Comparison of ENCODE assay signal across 8 cellular contexts in genomic region chr2:26401739-26402541, GRCh38. TPM values are rescaled to one million over a fixed set of nuclear protein-coding genes. Genes with fewer than 3 reads are reported as not detected.
A peak's percentile ranks its signal among the peaks of the same experiment; 100 is the strongest.
DNase-seq lines count a peak whose midpoint lies in the region; ATAC-seq and TF ChIP-seq lines count a peak whose summit lies in the region.

DRC1 (plus strand) TSS chr2:26401920; CDS start chr2:26401990, 70 bp downstream.

- ATAC-seq in HG02973 (IDR thresholded peaks at IDR 0.05; ENCODE audit: unreplicated experiment): no peak

- peak within 1 kb of the TSS; percentile 75 for H3K4me3 Mint-ChIP-seq in type B pancreatic cell

- TF ChIP-seq CTCF in type B pancreatic cell (conservative IDR thresholded peaks at IDR 0.05): no peak

- H3K27me3 Mint-ChIP-seq in type B pancreatic cell: no peaks in the 10 kb centered on the region

- peaks cover 13% of the 10 kb centered on the region for H3K4me1 Mint-ChIP-seq in type B pancreatic cell (ENCODE audit: unreplicated experiment)

- DNase-seq in COLO668 (lab: John Stamatoyannopoulos, UW; ENCODE audit: unreplicated experiment) (peak; percentile 90), HS-5 (ENCODE audit: low read depth) (peak; percentile 13), SW480 (ENCODE audit: low spot score) (peak; percentile 87), fibroblast of gingiva (ENCODE audit: low read depth) (peak; percentile 64), middle frontal gyrus (ENCODE audit: extremely low spot score, low spot score) (peak; percentile 40), type B pancreatic cell (ENCODE audit: extremely low spot score, unreplicated experiment) (peak; percentile 91), GDM1 (lab: John Stamatoyannopoulos, UW) (no peak)

- H3K36me3 Mint-ChIP-seq in type B pancreatic cell: no peaks in the 10 kb centered on the region

- no peak within 1 kb of the TSS for H3K27ac Mint-ChIP-seq in type B pancreatic cell

- H3K9me3 Mint-ChIP-seq in type B pancreatic cell: no peaks in the 10 kb centered on the region

RNA-seq across cellular contexts. Expression of gene DRC1, which starts in this region (rescaled TPM):
- total RNA-seq in type B pancreatic cell (ENCODE audit: low replicate concordance): 0.33 and 3.7 TPM in 2 replicates
